Comparison of ENCODE assay signal across 1 cellular context in genomic region chr15:73959801-73960200, GRCh38.
TF ChIP-seq lines count a peak whose summit lies in the region.

No MANE protein-coding gene starts in this region.

TF ChIP-seq in GM23338, 12 proteins besides CTCF, POLR2A, EP300 and RAD21:
- TF ChIP-seq POLR2AphosphoS5 (IDR thresholded peaks at IDR 0.05; ENCODE audit: low read depth), result no peak
- no peak for TF ChIP-seq ZNF114 (CRISPR knock-in tag; IDR thresholded peaks at IDR 0.05)
- no peak for TF ChIP-seq JUNB (IDR thresholded peaks at IDR 0.05; ENCODE audit: unreplicated experiment)
- no peak for TF ChIP-seq NANOG (IDR thresholded peaks at IDR 0.05; ENCODE audit: borderline replicate concordance)
- no peak for TF ChIP-seq EZH2phosphoT487 (IDR thresholded peaks at IDR 0.05; ENCODE audit: unreplicated experiment)
- TF ChIP-seq REST (IDR thresholded peaks at IDR 0.05; ENCODE audit: unreplicated experiment), result no peak
- no peak for TF ChIP-seq ETS1 (IDR thresholded peaks at IDR 0.05)
- TF ChIP-seq ZNF331 (CRISPR knock-in tag; IDR thresholded peaks at IDR 0.05; ENCODE audit: low read depth), result no peak
- no peak for TF ChIP-seq STAT1 (IDR thresholded peaks at IDR 0.05; ENCODE audit: unreplicated experiment)
- TF ChIP-seq CREB1 (CRISPR knock-in tag; IDR thresholded peaks at IDR 0.05; ENCODE audit: low read depth), result no peak
- no peak for TF ChIP-seq EZH2 (IDR thresholded peaks at IDR 0.05; ENCODE audit: low read depth, unreplicated experiment)
- no peak for TF ChIP-seq ZNF462 (CRISPR knock-in tag; IDR thresholded peaks at IDR 0.05)
